Comparison of ENCODE assay signal across 8 cellular contexts in genomic region chr6:34391711-34392496, GRCh38. TPM values are rescaled to one million over a fixed set of nuclear protein-coding genes. Genes with fewer than 3 reads are reported as not detected.
A peak's percentile ranks its signal among the peaks of the same experiment; 100 is the strongest.
DNase-seq lines count a peak whose midpoint lies in the region; ATAC-seq lines count a peak whose summit lies in the region.

No MANE protein-coding gene starts in this region.

- no peaks in the 10 kb centered on the region for H3K36me3 ChIP-seq in mucosa of rectum (ENCODE audit: control insufficient read depth in 2 of 2, insufficient read depth in 2 of 2, low read length in 2 of 2)

- peak overlapping the region; percentile 78 to 89 for H3K27ac ChIP-seq in mucosa of rectum (ENCODE audit: low read depth in 2 of 2, low read length in 2 of 2)

- H3K9ac ChIP-seq in mucosa of rectum (ENCODE audit: low read depth in 1 of 2, low read length in 2 of 2): peak overlapping the region; percentile 68 to 72

- no peak overlapping the region for H3K4me3 Mint-ChIP-seq in activated CD8-positive, alpha-beta memory T cell treated with anti-CD3 and anti-CD28 coated beads, Interleukin-2, amount 10 ng/mL, durations not matched to agents 7 days and 5 days

- H3K4me1 ChIP-seq in mucosa of rectum (ENCODE audit: control insufficient read depth in 2 of 2, insufficient read depth in 2 of 2, low read length in 2 of 2): peaks cover 10 to 16% of the 10 kb centered on the region in 2 donors

- no peaks in the 10 kb centered on the region for H3K27me3 Mint-ChIP-seq in activated CD8-positive, alpha-beta memory T cell treated with anti-CD3 and anti-CD28 coated beads, Interleukin-2, amount 10 ng/mL, durations not matched to agents 7 days and 5 days

- peak; percentile 47 for ATAC-seq in HG03432 (IDR thresholded peaks at IDR 0.05; ENCODE audit: unreplicated experiment)
- peak; percentile 13 for ATAC-seq in activated CD8-positive, alpha-beta memory T cell treated with anti-CD3 and anti-CD28 coated beads, Interleukin-2, amount 10 ng/mL, durations not matched to agents 7 days and 5 days

- no peaks in the 10 kb centered on the region for H3K27me3 ChIP-seq in mucosa of rectum (ENCODE audit: control insufficient read depth in 2 of 2, insufficient read depth in 2 of 2, low read length in 2 of 2)

- H3K4me1 Mint-ChIP-seq in activated CD8-positive, alpha-beta memory T cell treated with anti-CD3 and anti-CD28 coated beads, Interleukin-2, amount 10 ng/mL, durations not matched to agents 7 days and 5 days: peaks cover 11% of the 10 kb centered on the region

- peaks cover 6% of the 10 kb centered on the region for H3K36me3 Mint-ChIP-seq in activated CD8-positive, alpha-beta memory T cell treated with anti-CD3 and anti-CD28 coated beads, Interleukin-2, amount 10 ng/mL, durations not matched to agents 7 days and 5 days

- peak overlapping the region; percentile 82 for H3K27ac Mint-ChIP-seq in activated CD8-positive, alpha-beta memory T cell treated with anti-CD3 and anti-CD28 coated beads, Interleukin-2, amount 10 ng/mL, durations not matched to agents 7 days and 5 days

- peak overlapping the region; percentile 78 to 87 for H3K4me3 ChIP-seq in mucosa of rectum (ENCODE audit: low read length in 2 of 2)

- H3K9me3 Mint-ChIP-seq in activated CD8-positive, alpha-beta memory T cell treated with anti-CD3 and anti-CD28 coated beads, Interleukin-2, amount 10 ng/mL, durations not matched to agents 7 days and 5 days (ENCODE audit: low read depth): peaks cover 4% of the 10 kb centered on the region

- CTCF ChIA-PET in activated CD8-positive, alpha-beta memory T cell treated with anti-CD3 and anti-CD28 coated beads, Interleukin-2, amount 10 ng/mL, durations not matched to agents 7 days and 5 days (lab: Charles Lee): interaction anchor here (1.1 to 5.4 kb wide), 6 partner anchors 23 to 196 kb away, joined by 3 to 55 read pairs (median 6); partner anchors contain the start of gene SMIM29

- DNase-seq in C1 segment of cervical spinal cord (lab: John Stamatoyannopoulos, UW) (peak in 12 of 14 donors; percentile 27 to 82 (median 68)), GM19238 (ENCODE audit: insufficient read length, low spot score) (peak; percentile 47), NCI-H774 (lab: John Stamatoyannopoulos, UW) (peak; percentile 11), epidermal melanocyte (ENCODE audit: insufficient read length, low spot score) (peak; percentile 17)
- DNase-seq in activated CD8-positive, alpha-beta memory T cell treated with anti-CD3 and anti-CD28 coated beads, Interleukin-2, amount 10 ng/mL, durations not matched to agents 7 days and 5 days: peak; percentile 68
- peak; percentile 24 to 25 for DNase-seq in stimulated activated CD8-positive, alpha-beta memory T cell treated with anti-CD3 and anti-CD28 coated beads, Interleukin-4, amount 100 ng/mL, for 4 hours (ENCODE audit: low read depth in 2 of 2, low spot score in 1 of 2)

- no peaks in the 10 kb centered on the region for H3K9me3 ChIP-seq in mucosa of rectum (ENCODE audit: control insufficient read depth in 2 of 2, low read length in 2 of 2)

RNA-seq across cellular contexts. Expression of gene NUDT3, which starts 0.6 kb away (rescaled TPM):
- total RNA-seq in activated CD8-positive, alpha-beta memory T cell treated with anti-CD3 and anti-CD28 coated beads, Interleukin-2, amount 10 ng/mL, durations not matched to agents 7 days and 5 days: 10 to 100 TPM in 1 of 2 experiments, 1 to 10 TPM in 1; 8.6 to 13.4 TPM

RNA-seq across cellular contexts. Expression of gene RPS10, which starts 34.0 kb away (rescaled TPM):
- 1,000 to 10,000 TPM; 1,124 to 1,323 TPM for total RNA-seq in activated CD8-positive, alpha-beta memory T cell treated with anti-CD3 and anti-CD28 coated beads, Interleukin-2, amount 10 ng/mL, durations not matched to agents 7 days and 5 days

Comparison
In these comparisons a context has a peak if more than half of its experiments do, and no peak if none do; other contexts are left out.
1. Peak in every context shown above with its lines: DNase-seq, ATAC-seq, H3K4me3 ChIP-seq and H3K27ac ChIP-seq.
2. DNase-seq: peak in every context shown above with its lines; median percentile 68 in C1 segment of cervical spinal cord; 68 in activated CD8-positive, alpha-beta memory T cell treated with anti-CD3 and anti-CD28 coated beads, Interleukin-2, amount 10 ng/mL, durations not matched to agents 7 days and 5 days; 47 in GM19238; 24 in stimulated activated CD8-positive, alpha-beta memory T cell treated with anti-CD3 and anti-CD28 coated beads, Interleukin-4, amount 100 ng/mL, for 4 hours; 17 in epidermal melanocyte; 11 in NCI-H774.